Comparison of ENCODE assay signal across 8 cellular contexts in genomic region chr5:34486160-34486765, GRCh38.
A peak's percentile ranks its signal among the peaks of the same experiment; 100 is the strongest.
DNase-seq lines count a peak whose midpoint lies in the region; ATAC-seq and TF ChIP-seq lines count a peak whose summit lies in the region.

No MANE protein-coding gene starts in this region.

- ATAC-seq in GM21367 (IDR thresholded peaks at IDR 0.05; ENCODE audit: unreplicated experiment), result peak; percentile 66
- ATAC-seq in activated naive CD8-positive, alpha-beta T cell treated with anti-CD3 and anti-CD28 coated beads, Interleukin-2, amount 50 U/mL, for 24 hours, result no peak
- peak; percentile 65 to 91 (median 78) for ATAC-seq in heart right ventricle
- no peak for ATAC-seq in HG03520 (IDR thresholded peaks at IDR 0.05; ENCODE audit: unreplicated experiment)

- peak; percentile 94 for DNase-seq in Ammon's horn (ENCODE audit: low spot score)
- peak; percentile 93 for DNase-seq in NCI-H128 (lab: John Stamatoyannopoulos, UW; ENCODE audit: unreplicated experiment)
- peak; percentile 51 for DNase-seq in SKM-1 (lab: John Stamatoyannopoulos, UW; ENCODE audit: unreplicated experiment)
- DNase-seq in activated naive CD8-positive, alpha-beta T cell treated with anti-CD3 and anti-CD28 coated beads, Interleukin-2, amount 50 U/mL, for 24 hours, result peak; percentile 76
- peak; percentile 78 for DNase-seq in heart right ventricle
- DNase-seq in pulmonary artery endothelial cell (ENCODE audit: low read depth, low spot score), result peak; percentile 56

- no peak overlapping the region for H3K27ac Mint-ChIP-seq in activated naive CD8-positive, alpha-beta T cell treated with anti-CD3 and anti-CD28 coated beads, Interleukin-2, amount 50 U/mL, for 24 hours

- no peaks in the 10 kb centered on the region for H3K36me3 Mint-ChIP-seq in activated naive CD8-positive, alpha-beta T cell treated with anti-CD3 and anti-CD28 coated beads, Interleukin-2, amount 50 U/mL, for 24 hours (ENCODE audit: low read depth)

- no peaks in the 10 kb centered on the region for H3K27me3 ChIP-seq in heart right ventricle

- H3K4me1 ChIP-seq in heart right ventricle, result peaks cover 0 to 19% (median 7%) of the 10 kb centered on the region in 9 donors

- H3K4me1 Mint-ChIP-seq in activated naive CD8-positive, alpha-beta T cell treated with anti-CD3 and anti-CD28 coated beads, Interleukin-2, amount 50 U/mL, for 24 hours, result no peaks in the 10 kb centered on the region

- 11 to 14% methylated on average over 14 of the region's 14 CpGs for WGBS in heart right ventricle, 2 donors

- peaks cover 30% of the 10 kb centered on the region for H3K27me3 Mint-ChIP-seq in activated naive CD8-positive, alpha-beta T cell treated with anti-CD3 and anti-CD28 coated beads, Interleukin-2, amount 50 U/mL, for 24 hours

- intact Hi-C loops in heart right ventricle (cut with DNase I), result loop anchor here in 9 of 10 donors (1.0 to 10.0 kb wide), 7 partner anchors 36 to 519 kb away; no protein-coding TSS in a partner anchor

- H3K27ac ChIP-seq in heart right ventricle, result no peak overlapping the region

- no peaks in the 10 kb centered on the region for H3K36me3 ChIP-seq in heart right ventricle

- TF ChIP-seq CTCF in heart right ventricle (IDR thresholded peaks at IDR 0.05), result peak; percentile 62 to 86 (median 83)

- H3K4me3 ChIP-seq in heart right ventricle, result no peak overlapping the region

- H3K4me3 Mint-ChIP-seq in activated naive CD8-positive, alpha-beta T cell treated with anti-CD3 and anti-CD28 coated beads, Interleukin-2, amount 50 U/mL, for 24 hours, result no peak overlapping the region

- no peaks in the 10 kb centered on the region for H3K9me3 Mint-ChIP-seq in activated naive CD8-positive, alpha-beta T cell treated with anti-CD3 and anti-CD28 coated beads, Interleukin-2, amount 50 U/mL, for 24 hours

- peaks cover 0 to 19% (median 0%) of the 10 kb centered on the region in 11 donors for H3K9me3 ChIP-seq in heart right ventricle

Comparison
In these comparisons a context has a peak if more than half of its experiments do, and no peak if none do; other contexts are left out.
1. ATAC-seq: peak in GM21367 (single experiment) and heart right ventricle (8 of 8); none in activated naive CD8-positive, alpha-beta T cell treated with anti-CD3 and anti-CD28 coated beads, Interleukin-2, amount 50 U/mL, for 24 hours (single experiment) and HG03520 (single experiment).
2. Peak in every context shown above with its lines, with median percentiles within 50 percentile points of each other: DNase-seq.